26 cellular contexts compared by ENCODE assay signal in genomic region chr2:146990311-146990781, GRCh38.
DNase-seq lines count a peak whose midpoint lies in the region; FAIRE-seq and TF ChIP-seq lines count a peak whose summit lies in the region.
"Had no signal": no experiment of that assay in that cellular context is flagged by ENCODE, and none has a peak within 500 bp of the region (broad histone marks: within the 10 kb centered on the region; RNA-seq: fewer than 3 reads in every experiment).

No MANE protein-coding gene starts in this region.

- no peaks in the 10 kb centered on the region for H3K27me3 Mint-ChIP-seq in HFFc6 (ENCODE audit: insufficient read depth)
- H3K27me3 Mint-ChIP-seq: activated B cell treated with CpG ODN at 0.5 μM for 24 hours had no signal

- peaks cover 54% of the 10 kb centered on the region for H3K9me3 Mint-ChIP-seq in HFFc6
- H3K9me3 Mint-ChIP-seq: activated B cell treated with CpG ODN at 0.5 μM for 24 hours; activated CD4-positive, alpha-beta memory T cell treated with anti-CD3 and anti-CD28 coated beads for 36 hours; CD8-positive, alpha-beta memory T cell had no signal

- H3K36me3 Mint-ChIP-seq in HFFc6 (ENCODE audit: low read depth) = no peaks in the 10 kb centered on the region
- H3K36me3 Mint-ChIP-seq: activated CD4-positive, alpha-beta memory T cell treated with anti-CD3 and anti-CD28 coated beads for 36 hours; CD8-positive, alpha-beta memory T cell had no signal

- FAIRE-seq in D721Med (lab: Jason Lieb, UNC) = no peak
- FAIRE-seq: GM12878 had no signal

- no peak overlapping the region for H2AFZ ChIP-seq in smooth muscle cell (ENCODE audit: low read depth)

- no peaks in the 10 kb centered on the region for H3K79me2 ChIP-seq in smooth muscle cell (ENCODE audit: low read depth)

- no peaks in the 10 kb centered on the region for H3K27me3 ChIP-seq in adipocyte (replicated peaks; ENCODE audit: control insufficient read depth, insufficient read depth, low read length)
- H3K27me3 ChIP-seq in smooth muscle cell (ENCODE audit: low read depth) = no peaks in the 10 kb centered on the region
- H3K27me3 ChIP-seq: neutrophil, vagina had no signal

- H3K9ac ChIP-seq in adipocyte (ENCODE audit: low read length) (peak overlapping the region; percentile 18), smooth muscle cell (ENCODE audit: low read depth) (no peak overlapping the region)

- 69% methylated on average over 4 of the region's 4 CpGs for WGBS in smooth muscle cell (ENCODE audit: low lambda C conversion rate)

- no peak overlapping the region for H3K4me3 ChIP-seq in HFF-Myc (replicated peaks; ENCODE audit: low read depth, low read length)
- peak overlapping the region; percentile 7 for H3K4me3 ChIP-seq in adipocyte (ENCODE audit: low read length)
- H3K4me3 ChIP-seq in smooth muscle cell = no peak overlapping the region
- H3K4me3 ChIP-seq: GM12878, thoracic aorta, vagina had no signal

- no peaks in the 10 kb centered on the region for H3F3A ChIP-seq in smooth muscle cell (ENCODE audit: low read depth)

- TF ChIP-seq CTCF in HFF-Myc (IDR thresholded peaks at IDR 0.05; ENCODE audit: low read depth, low read length, missing control alignments) = no peak
- no peak for TF ChIP-seq CTCF in smooth muscle cell (IDR thresholded peaks at IDR 0.05; ENCODE audit: borderline replicate concordance, insufficient read depth, poor library complexity, severe bottlenecking)
- no peak for TF ChIP-seq CTCF in D721Med (IDR thresholded peaks at IDR 0.05; ENCODE audit: insufficient read depth, missing control alignments)
- no peak for TF ChIP-seq CTCF in HFFc6 (IDR thresholded peaks at IDR 0.05)

- no peaks in the 10 kb centered on the region for H3K9me3 ChIP-seq in adipocyte (ENCODE audit: control insufficient read depth, low read length)
- H3K9me3 ChIP-seq in smooth muscle cell (replicated peaks; ENCODE audit: low read depth) = no peaks in the 10 kb centered on the region
- H3K9me3 ChIP-seq: neutrophil, thoracic aorta, vagina had no signal

- no peak overlapping the region for H3K4me3 Mint-ChIP-seq in HFFc6
- H3K4me3 Mint-ChIP-seq: activated B cell treated with CpG ODN at 0.5 μM for 24 hours; activated CD4-positive, alpha-beta memory T cell treated with anti-CD3 and anti-CD28 coated beads for 36 hours; CD8-positive, alpha-beta memory T cell had no signal

- H4K20me1 ChIP-seq in smooth muscle cell (ENCODE audit: low read depth) = no peaks in the 10 kb centered on the region

- no peaks in the 10 kb centered on the region for H3K36me3 ChIP-seq in adipocyte (ENCODE audit: control insufficient read depth, insufficient read depth, low read length, severe bottlenecking)
- no peaks in the 10 kb centered on the region for H3K36me3 ChIP-seq in smooth muscle cell (ENCODE audit: low read depth)
- H3K36me3 ChIP-seq: neutrophil, thoracic aorta, vagina had no signal

- H3K4me1 Mint-ChIP-seq in HFFc6 (ENCODE audit: low read depth) = no peaks in the 10 kb centered on the region
- H3K4me1 Mint-ChIP-seq: CD8-positive, alpha-beta memory T cell had no signal

- peak; percentile 30 for DNase-seq in HFF-Myc (ENCODE audit: extremely low read depth, low read depth)
- peak; percentile 40 for DNase-seq in adipocyte (ENCODE audit: low read depth)
- DNase-seq in fibroblast of peridontal ligament (ENCODE audit: extremely low read depth) = peak; percentile 80
- no peak for DNase-seq in smooth muscle cell (lab: John Stamatoyannopoulos, UW; ENCODE audit: unreplicated experiment)
- no peak for DNase-seq in D721Med (ENCODE audit: insufficient read length, low spot score)
- DNase-seq in HFFc6 = no peak
- no peak for DNase-seq in NCI-H2107 (lab: John Stamatoyannopoulos, UW)
- DNase-seq: activated B cell treated with CpG ODN at 0.5 μM for 24 hours; activated CD4-positive, alpha-beta memory T cell treated with anti-CD3 and anti-CD28 coated beads for 36 hours; activated effector memory CD4-positive, alpha-beta T cell treated with Interleukin-2 at 50 U/mL for 16 hours; AML-193; CD8-positive, alpha-beta memory T cell; dermis blood vessel endothelial cell; mammary epithelial cell; NCI-H1436 treated with DMSO at 0.1 percent for 48 hours; NCI-H2171; NCI-H526 treated with DMSO at 0.1 percent for 48 hours; RPMI8226; stimulated activated CD4-positive, alpha-beta T cell treated with anti-CD3 and anti-CD28 coated beads, Interleukin-2, amount 100 ng/mL, for 48 hours; stimulated activated naive CD4-positive, alpha-beta T cell; T1000 had no signal

- H3K4me2 ChIP-seq in smooth muscle cell = peak overlapping the region; percentile 20

- peak overlapping the region; percentile 10 for H3K27ac ChIP-seq in smooth muscle cell (ENCODE audit: low read depth)
- H3K27ac ChIP-seq: HL-60, neutrophil, thoracic aorta, vagina had no signal

- H3K4me1 ChIP-seq in adipocyte (ENCODE audit: control insufficient read depth, insufficient read depth, low read length) = peaks cover 44% of the 10 kb centered on the region
- H3K4me1 ChIP-seq in smooth muscle cell (ENCODE audit: low read depth) = peaks cover 4% of the 10 kb centered on the region

- H3K27ac Mint-ChIP-seq in HFFc6 = no peak overlapping the region
- H3K27ac Mint-ChIP-seq: activated B cell treated with CpG ODN at 0.5 μM for 24 hours; activated CD4-positive, alpha-beta memory T cell treated with anti-CD3 and anti-CD28 coated beads for 36 hours; CD8-positive, alpha-beta memory T cell had no signal

Comparison
In these comparisons a context has a peak if more than half of its experiments do, and no peak if none do; other contexts are left out.
1. DNase-seq: peak in HFF-Myc (single experiment), adipocyte (single experiment) and fibroblast of peridontal ligament (single experiment); none in smooth muscle cell (single experiment), D721Med (single experiment), HFFc6 (single experiment) and NCI-H2107 (single experiment).